Comparison of ENCODE assay signal across 8 cellular contexts in genomic region chr17:32142038-32142856, GRCh38. TPM values are rescaled to one million over a fixed set of nuclear protein-coding genes. Genes with fewer than 3 reads are reported as not detected.
A peak's percentile ranks its signal among the peaks of the same experiment; 100 is the strongest.
DNase-seq lines count a peak whose midpoint lies in the region; ATAC-seq, FAIRE-seq and TF ChIP-seq lines count a peak whose summit lies in the region.

Gene RHOT1, plus strand, starts transcription at chr17:32142502. Its CDS starts 191 bp downstream, at chr17:32142693.

- FAIRE-seq in GM12892 (lab: Jason Lieb, UNC), result peak; percentile 83

- no peak within 1 kb of the TSS for H3K27ac ChIP-seq in iPS DF 6.9 (ENCODE audit: low read length)
- peak within 1 kb of the TSS; percentile 89 to 98 (median 92) for H3K27ac ChIP-seq in gastrocnemius medialis

- H3K9me3 ChIP-seq in iPS DF 6.9 (ENCODE audit: control insufficient read depth, insufficient read depth, low read length) (no peaks in the 10 kb centered on the region), gastrocnemius medialis (no peaks in the 10 kb centered on the region)

- peak within 1 kb of the TSS; percentile 74 for H3K4me3 ChIP-seq in astrocyte of the spinal cord (ENCODE audit: low read depth, low read length)
- peak within 1 kb of the TSS; percentile 40 for H3K4me3 ChIP-seq in iPS DF 6.9 (ENCODE audit: low read length)
- peak within 1 kb of the TSS; percentile 71 to 96 (median 88) for H3K4me3 ChIP-seq in gastrocnemius medialis

- no peak for TF ChIP-seq POLR2A in GM12892 (IDR thresholded peaks at IDR 0.05; ENCODE audit: low read depth, low read length)
- peak; percentile 65 to 70 for TF ChIP-seq POLR2A in gastrocnemius medialis (IDR thresholded peaks at IDR 0.05)

- intact Hi-C loops in gastrocnemius medialis (cut with DNase I; ENCODE audit: low total_unique reads), result loop anchor here (2.0 to 5.0 kb wide), 2 partner anchors 135 to 1665 kb away; partner anchors contain the start of genes GOSR1 and LRRC37B

- peak; percentile 60 for DNase-seq in GM12892 (ENCODE audit: insufficient read length)
- peak; percentile 64 for DNase-seq in NCI-H146 treated with DMSO at 0.1 percent for 48 hours (lab: John Stamatoyannopoulos, UW; ENCODE audit: unreplicated experiment)
- peak; percentile 65 for DNase-seq in T-helper 9 cell
- DNase-seq in astrocyte of the spinal cord (ENCODE audit: low read depth, low spot score), result peak; percentile 91
- DNase-seq in iPS DF 6.9 (ENCODE audit: low read depth, low spot score), result peak; percentile 47
- DNase-seq in gastrocnemius medialis, result peak; percentile 47 to 69
- no peak for DNase-seq in cortex of kidney (lab: John Stamatoyannopoulos, UW)

- H3K36me3 ChIP-seq in iPS DF 6.9 (ENCODE audit: control insufficient read depth, insufficient read depth, low read length) (no peaks in the 10 kb centered on the region), gastrocnemius medialis (no peaks in the 10 kb centered on the region)

- TF ChIP-seq CTCF in astrocyte of the spinal cord (IDR thresholded peaks at IDR 0.05; ENCODE audit: low read depth, low read length) (peak; percentile 58), gastrocnemius medialis (IDR thresholded peaks at IDR 0.05 in 4 of 5, conservative IDR thresholded peaks at IDR 0.05 in 1 of 5) (peak; percentile 70 to 81 (median 75))

- H3K27me3 ChIP-seq in iPS DF 6.9 (ENCODE audit: control insufficient read depth, insufficient read depth, low read length) (no peaks in the 10 kb centered on the region), gastrocnemius medialis (no peaks in the 10 kb centered on the region)

- ATAC-seq in HG02852 (IDR thresholded peaks at IDR 0.05; ENCODE audit: unreplicated experiment) (peak; percentile 58), gastrocnemius medialis (peak; percentile 75 to 76)

- in situ Hi-C loops in astrocyte of the spinal cord (cut with HindIII; ENCODE audit: low sequenced_read_pairs), result no loop called here
- in situ Hi-C loops in gastrocnemius medialis (cut with MboI; ENCODE audit: low sequenced_read_pairs in 4 of 4), result loop anchor here in 2 of 4 donors (5.0 to 10.0 kb wide), 2 partner anchors 127 to 135 kb away; partner anchors contain the start of gene LRRC37B (in 1 of the 2)

- H3K4me1 ChIP-seq in iPS DF 6.9 (ENCODE audit: control insufficient read depth, insufficient read depth, low read length) (no peaks in the 10 kb centered on the region), gastrocnemius medialis (peaks cover 20 to 27% of the 10 kb centered on the region in 2 donors)

- WGBS in iPS DF 6.9 (ENCODE audit: insufficient coverage, insufficient read length), result no CpG with 5 or more reads among the region's 84 CpGs

RNA-seq across cellular contexts. Expression of gene RHOT1, which starts in this region (rescaled TPM):
- polyA plus RNA-seq in GM12892 (2012; ENCODE audit: missing spikeins), result 29.7 TPM
- 10 to 100 TPM; 30.8 to 67.5 (median 36.2) TPM for total RNA-seq in gastrocnemius medialis
